In genomic region chr7:3307437-3307836, GRCh38 we compare ENCODE assay signal across 13 cellular contexts.
"Had no signal": no experiment of that assay in that cellular context is flagged by ENCODE, and none has a peak within 500 bp of the region (broad histone marks: within the 10 kb centered on the region; RNA-seq: fewer than 3 reads in every experiment).

No MANE protein-coding gene starts in this region.

- H3K4me1 ChIP-seq: gastrocnemius medialis, vagina had no signal

- DNase-seq: effector memory CD8-positive, alpha-beta T cell; esophagus squamous epithelium; gastrocnemius medialis; islet precursor cell; natural killer cell; posterior cingulate gyrus; spleen; stimulated activated CD4-positive, alpha-beta T cell treated with anti-CD3 and anti-CD28 coated beads, Interleukin-15, amount 100 ng/mL, for 24 hours; stimulated activated CD4-positive, alpha-beta T cell treated with anti-CD3 and anti-CD28 coated beads, Interleukin-1b, Interleukin-23, amount 100 ng/mL, for 48 hours; stimulated activated CD4-positive, alpha-beta T cell treated with anti-CD3 and anti-CD28 coated beads, Interleukin-4, amount 100 ng/mL, for 4 hours; stimulated activated naive B cell treated with anti-CD40 and anti-IgM and Interleukin-4, amounts not matched to agents 10 μg/mL and 1 μg/mL and 100 μg/mL, for 72 hours; upper lobe of left lung had no signal

- H3K9me3 ChIP-seq: esophagus squamous epithelium, gastrocnemius medialis, spleen, upper lobe of left lung, vagina had no signal

- H3K27ac ChIP-seq: esophagus squamous epithelium, gastrocnemius medialis, spleen, upper lobe of left lung, vagina had no signal

- H3K27me3 ChIP-seq: gastrocnemius medialis, upper lobe of left lung, vagina had no signal

- H3K36me3 ChIP-seq: esophagus squamous epithelium, gastrocnemius medialis, spleen, upper lobe of left lung, vagina had no signal

- H3K4me3 ChIP-seq: esophagus squamous epithelium, gastrocnemius medialis, spleen, upper lobe of left lung, vagina had no signal
